Comparison of ENCODE assay signal across 8 cellular contexts in genomic region chr22:28679611-28680287, GRCh38. TPM values are rescaled to one million over a fixed set of nuclear protein-coding genes. Genes with fewer than 3 reads are reported as not detected.
DNase-seq lines count a peak whose midpoint lies in the region; ATAC-seq and TF ChIP-seq lines count a peak whose summit lies in the region.
"Not testable (repeated sequence)": the region's sequence is repeated elsewhere in the genome, so short reads cannot be mapped to it uniquely, and the experiment has no call there.

Gene TTC28, minus strand, starts transcription at chr22:28679840. Its CDS starts 117 bp downstream, at chr22:28679723.

- H3K4me3 ChIP-seq in OCI-LY1 (ENCODE audit: low read depth, low read length, poor library complexity, severe bottlenecking) (peak within 1 kb of the TSS; percentile 51), ectodermal cell (ENCODE audit: insufficient read depth, low read depth, low read length) (peak within 1 kb of the TSS; percentile 84), iPS-18c (ENCODE audit: insufficient read depth, low read depth, low read length) (peak within 1 kb of the TSS; percentile 62), suprapubic skin (peak within 1 kb of the TSS; percentile 87)

- peak within 1 kb of the TSS; percentile 81 for H3K4me3 Mint-ChIP-seq in activated T-cell treated with anti-CD3 and anti-CD28 coated beads, Interleukin-2, amount 50 U/mL, for 4 hours

- DNase-seq in DMS 273 treated with DMSO at 0.1 percent for 48 hours (lab: John Stamatoyannopoulos, UW) = peak; percentile 5
- DNase-seq in KG1 (lab: John Stamatoyannopoulos, UW) = peak; percentile 13
- peak; percentile 10 for DNase-seq in activated T-cell treated with anti-CD3 and anti-CD28 coated beads, Interleukin-2, amount 50 U/mL, for 4 hours
- peak in 52 of 56 donors; percentile 9 to 87 (median 62) for DNase-seq in nucleus accumbens (lab: John Stamatoyannopoulos, UW)
- peak; percentile 81 to 85 for DNase-seq in suprapubic skin (ENCODE audit: low spot score in 2 of 2)

- ATAC-seq in activated T-cell treated with anti-CD3 and anti-CD28 coated beads, Interleukin-2, amount 50 U/mL, for 4 hours = not testable (repeated sequence)

- WGBS in ectodermal cell, 2 experiments = 1 to 2% methylated on average over 101 of the region's 101 CpGs
- under 1% methylated on average over 28 of the region's 101 CpGs for WGBS in suprapubic skin

- not testable (repeated sequence) for H3K4me1 ChIP-seq in OCI-LY1 (ENCODE audit: insufficient read depth, low read length, severe bottlenecking); ectodermal cell (ENCODE audit: control insufficient read depth, insufficient read depth, low read length)
- H3K4me1 ChIP-seq in suprapubic skin = peaks cover 11% of the 10 kb centered on the region

- H3F3A ChIP-seq in OCI-LY1 (ENCODE audit: insufficient read depth, low read length) = not testable (repeated sequence)

- not testable (repeated sequence) for H3K79me2 ChIP-seq in OCI-LY1 (ENCODE audit: insufficient read depth, low read length)

- H3K36me3 ChIP-seq in OCI-LY1 (ENCODE audit: insufficient read depth, low read length); ectodermal cell (ENCODE audit: control insufficient read depth, insufficient read depth, low read length); suprapubic skin: not testable (repeated sequence)

- TF ChIP-seq CTCF in OCI-LY1 (IDR thresholded peaks at IDR 0.05; ENCODE audit: low read length); suprapubic skin (IDR thresholded peaks at IDR 0.05): not testable (repeated sequence)

- not testable (repeated sequence) for H3K9ac ChIP-seq in OCI-LY1 (ENCODE audit: low read length)

- not testable (repeated sequence) for H3K9me3 Mint-ChIP-seq in activated T-cell treated with anti-CD3 and anti-CD28 coated beads, Interleukin-2, amount 50 U/mL, for 4 hours

- H3K27ac ChIP-seq in OCI-LY1 (ENCODE audit: low read depth, low read length, poor library complexity, severe bottlenecking); ectodermal cell (ENCODE audit: insufficient read depth, low read depth, low read length, poor library complexity, severe bottlenecking): not testable (repeated sequence)
- peak within 1 kb of the TSS; percentile 82 for H3K27ac ChIP-seq in suprapubic skin

- TF ChIP-seq POLR2A in suprapubic skin (IDR thresholded peaks at IDR 0.05) = peak in 1 of 2 donors; percentile 30

- not testable (repeated sequence) for H3K9me3 ChIP-seq in OCI-LY1 (ENCODE audit: low read length); ectodermal cell (ENCODE audit: control insufficient read depth, low read length); iPS-18c (ENCODE audit: control insufficient read depth, insufficient read depth, low read length); suprapubic skin

- H2AFZ ChIP-seq in OCI-LY1 (ENCODE audit: low read length) = not testable (repeated sequence)

- peaks cover 13% of the 10 kb centered on the region; the same call in 1 of the 2 replicates for H3K27me3 ChIP-seq in OCI-LY1 (ENCODE audit: insufficient read depth, low read length)
- H3K27me3 ChIP-seq in ectodermal cell (ENCODE audit: control insufficient read depth, insufficient read depth, low read length, poor library complexity, severe bottlenecking); suprapubic skin: not testable (repeated sequence)

- H3K4me1 Mint-ChIP-seq in activated T-cell treated with anti-CD3 and anti-CD28 coated beads, Interleukin-2, amount 50 U/mL, for 4 hours (ENCODE audit: low read depth) = peaks cover 12% of the 10 kb centered on the region

- H3K27me3 Mint-ChIP-seq in activated T-cell treated with anti-CD3 and anti-CD28 coated beads, Interleukin-2, amount 50 U/mL, for 4 hours (ENCODE audit: low read depth) = peaks cover 72% of the 10 kb centered on the region

- H3K9me2 ChIP-seq in OCI-LY1 (ENCODE audit: low read depth, low read length) = not testable (repeated sequence)

- not testable (repeated sequence) for H3K36me3 Mint-ChIP-seq in activated T-cell treated with anti-CD3 and anti-CD28 coated beads, Interleukin-2, amount 50 U/mL, for 4 hours (ENCODE audit: insufficient read depth)

- not testable (repeated sequence) for TF ChIP-seq EP300 in suprapubic skin (IDR thresholded peaks at IDR 0.05)

- H4K20me1 ChIP-seq in OCI-LY1 (ENCODE audit: insufficient read depth, low read length) = not testable (repeated sequence)

- H3K4me2 ChIP-seq in OCI-LY1 (ENCODE audit: low read length) = peak within 1 kb of the TSS; percentile 54

RNA-seq across cellular contexts. Expression of gene TTC28, which starts in this region (rescaled TPM):
- under 1 TPM; 0.66 to 0.90 (median 0.71) TPM for total RNA-seq in activated T-cell treated with anti-CD3 and anti-CD28 coated beads, Interleukin-2, amount 50 U/mL, for 4 hours
- 27.8 TPM for polyA plus RNA-seq in ectodermal cell (2013, experiment 1 of 4)
- polyA plus RNA-seq in ectodermal cell (2013, experiment 2 of 4) = 28.6 TPM
- 20.2 TPM for polyA plus RNA-seq in ectodermal cell (2013, experiment 3 of 4)
- polyA plus RNA-seq in ectodermal cell (2013, experiment 4 of 4) = 27.4 TPM
- total RNA-seq in suprapubic skin = 10 to 100 TPM in 2 of 4 donors, 1 to 10 TPM in 2; 8.1 to 23.1 (median 11.7) TPM

Comparison
In these comparisons a context has a peak if more than half of its experiments do, and no peak if none do; other contexts are left out.
1. RNA of gene TTC28 (total RNA-seq): 8.1 to 23.1 TPM in suprapubic skin; 0.66 to 0.90 TPM in activated T-cell treated with anti-CD3 and anti-CD28 coated beads, Interleukin-2, amount 50 U/mL, for 4 hours; every median in the first group is over 4 times any median in the second.
2. Peak in DNase-seq in activated T-cell treated with anti-CD3 and anti-CD28 coated beads, Interleukin-2, amount 50 U/mL, for 4 hours; RNA of the gene not detected or under 1 TPM.
3. DNase-seq: peak in every context shown above with its lines; median percentile 83 in suprapubic skin; 62 in nucleus accumbens; 13 in KG1; 10 in activated T-cell treated with anti-CD3 and anti-CD28 coated beads, Interleukin-2, amount 50 U/mL, for 4 hours; 5 in DMS 273 treated with DMSO at 0.1 percent for 48 hours.
4. Peak in every context shown above with its lines, with median percentiles within 50 percentile points of each other: H3K4me3 ChIP-seq.